8 cellular contexts compared by ENCODE assay signal in the genomic region with DNA sequence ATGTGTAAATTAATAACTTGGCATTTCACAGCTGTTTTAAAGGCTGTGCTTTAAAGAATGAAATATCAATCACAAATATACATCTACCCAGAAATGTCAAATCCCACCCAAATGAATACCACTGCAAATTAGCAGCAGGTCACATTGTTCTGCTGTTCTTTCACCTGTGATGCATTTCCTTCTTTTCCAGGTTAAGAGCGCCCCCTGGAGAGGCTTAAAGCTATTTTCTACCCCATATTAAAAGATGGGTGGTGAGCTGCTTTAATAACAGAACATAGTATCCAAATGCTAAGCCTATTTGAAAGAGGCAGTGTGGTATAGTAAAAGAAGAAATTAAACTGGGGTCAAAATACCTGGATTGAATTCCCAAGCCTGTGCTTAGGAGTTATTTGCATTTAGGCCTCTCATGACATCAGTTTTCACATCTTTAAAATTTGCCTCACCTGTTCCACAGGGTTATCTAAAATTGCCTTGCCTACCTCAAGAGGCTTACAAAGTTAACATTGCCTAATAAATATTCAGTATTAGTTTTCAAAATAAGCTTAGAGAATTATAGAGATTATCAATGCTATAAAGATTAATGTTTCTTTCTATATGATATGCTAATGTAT.
DNase-seq lines count a peak whose midpoint lies in the region; ATAC-seq and TF ChIP-seq lines count a peak whose summit lies in the region.

No MANE protein-coding gene starts in this region.

- no peaks in the 10 kb centered on the region for H3K27me3 ChIP-seq in PC-3 (ENCODE audit: low read length)
- H3K27me3 ChIP-seq in psoas muscle (ENCODE audit: insufficient read depth in 3 of 3, low read length in 2 of 3): no peaks in the 10 kb centered on the region

- H3F3A ChIP-seq in PC-3 (ENCODE audit: low read length, unreplicated experiment): no peaks in the 10 kb centered on the region

- H4K20me1 ChIP-seq in PC-3 (ENCODE audit: low read length): no peaks in the 10 kb centered on the region

- H3K9me2 ChIP-seq in PC-3 (replicated peaks; ENCODE audit: low read length): no peaks in the 10 kb centered on the region

- H3K27ac ChIP-seq in PC-3 (ENCODE audit: low read length): no peak overlapping the region
- no peak overlapping the region for H3K27ac ChIP-seq in psoas muscle

- no peaks in the 10 kb centered on the region for H3K9me3 ChIP-seq in PC-3 (ENCODE audit: low read length)
- no peaks in the 10 kb centered on the region for H3K9me3 ChIP-seq in psoas muscle

- ATAC-seq in PC-3 (peak; percentile 74), psoas muscle (no peak), HG02763 (IDR thresholded peaks at IDR 0.05; ENCODE audit: unreplicated experiment) (no peak)

- no peaks in the 10 kb centered on the region for H3K36me3 ChIP-seq in PC-3 (ENCODE audit: low read depth, low read length)
- no peaks in the 10 kb centered on the region for H3K36me3 ChIP-seq in psoas muscle (ENCODE audit: insufficient read depth in 1 of 2, low read depth in 1 of 2)

- H3K9ac ChIP-seq in PC-3 (ENCODE audit: low read length): no peak overlapping the region

- POLR2A ChIA-PET in PC-3 (lab: Charles Lee; ENCODE audit: unreplicated experiment): no interaction called here

- H3K79me2 ChIP-seq in PC-3 (ENCODE audit: low read length): no peaks in the 10 kb centered on the region

- 0 to 16% (median 5%) methylated on average over 1 of the region's 1 CpG for WGBS in psoas muscle, 3 donors

- TF ChIP-seq CTCF in PC-3 (conservative IDR thresholded peaks at IDR 0.05; ENCODE audit: low read depth, low read length) (peak; percentile 72), epithelial cell of esophagus (IDR thresholded peaks at IDR 0.05; ENCODE audit: insufficient read depth, low read depth, low read length, missing control alignments) (peak; percentile 77), psoas muscle (IDR thresholded peaks at IDR 0.05) (peak; percentile 8)

- H3K4me3 ChIP-seq in PC-3 (ENCODE audit: low read length) (no peak overlapping the region), epithelial cell of esophagus (ENCODE audit: low read length) (no peak overlapping the region), psoas muscle (no peak overlapping the region)

- no peak overlapping the region for H3K4me2 ChIP-seq in PC-3 (ENCODE audit: low read length)

- CTCF ChIA-PET in PC-3 (lab: Charles Lee): interaction anchor here (0.6 to 1.0 kb wide), 5 partner anchors 231 to 1304 kb away, joined by 3 to 8 read pairs (median 5); no protein-coding TSS in a partner anchor

- BruUV-seq in PC-3 (replicated peaks; lab: Mats Ljungman, UMichigan): no TSS peak

- H2AFZ ChIP-seq in PC-3 (ENCODE audit: low read length): no peak overlapping the region

- DNase-seq in activated CD8-positive, alpha-beta memory T cell treated with anti-CD3 and anti-CD28 coated beads, Interleukin-2, amount 50 U/mL, for 48 hours: peak; percentile 50
- DNase-seq in activated CD8-positive, alpha-beta memory T cell treated with anti-CD3 and anti-CD28 coated beads for 24 hours: no peak
- DNase-seq in HuH-7 (ENCODE audit: low spot score) (peak; percentile 2), PC-3 (peak; percentile 69), epithelial cell of esophagus (ENCODE audit: low read depth) (peak; percentile 68), psoas muscle (no peak), DMS79 treated with DMSO at 0.1 percent for 48 hours (lab: John Stamatoyannopoulos, UW) (no peak)

- H3K4me1 ChIP-seq in PC-3 (ENCODE audit: insufficient read depth, low read length): no peaks in the 10 kb centered on the region
- no peaks in the 10 kb centered on the region for H3K4me1 ChIP-seq in psoas muscle

- intact Hi-C loops in PC-3 (cut with micrococcal nuclease): loop anchor here (1.0 to 10.0 kb wide), 6 partner anchors 299 to 1300 kb away; no protein-coding TSS in a partner anchor
- intact Hi-C loops in psoas muscle (cut with DNase I): loop anchor here in 1 of 2 donors (5.0 kb wide), 1 partner anchor 402 kb away; no protein-coding TSS in a partner anchor

Comparison
In these comparisons a context has a peak if more than half of its experiments do, and no peak if none do; other contexts are left out.
1. DNase-seq: peak in activated CD8-positive, alpha-beta memory T cell treated with anti-CD3 and anti-CD28 coated beads, Interleukin-2, amount 50 U/mL, for 48 hours (single experiment), HuH-7 (single experiment), PC-3 (single experiment) and epithelial cell of esophagus (single experiment); none in activated CD8-positive, alpha-beta memory T cell treated with anti-CD3 and anti-CD28 coated beads for 24 hours (single experiment), psoas muscle (0 of 2) and DMS79 treated with DMSO at 0.1 percent for 48 hours (single experiment).
2. CTCF ChIP-seq: peak in every context shown above with its lines; median percentile 77 in epithelial cell of esophagus; 72 in PC-3; 8 in psoas muscle.